ENCODE assay signal across 31 cellular contexts in the genomic region with DNA sequence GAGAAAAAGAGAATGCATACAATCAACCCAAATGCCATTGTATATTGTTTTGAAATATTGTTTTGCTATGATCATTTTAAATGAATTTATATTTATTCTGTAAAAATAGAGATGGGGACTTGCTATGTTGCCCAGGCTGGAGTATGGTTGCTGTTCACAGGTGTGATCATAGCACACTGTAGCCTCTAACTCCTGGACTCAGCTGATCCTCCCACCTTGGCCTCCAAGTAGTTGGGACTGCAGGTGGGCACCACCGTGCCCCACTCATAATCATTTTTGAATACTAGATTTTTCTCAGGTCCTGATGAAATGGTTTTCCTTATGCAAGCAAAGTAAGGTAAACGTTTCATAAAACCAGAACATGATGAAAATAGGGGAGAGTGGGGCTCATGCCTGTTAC.
"Had no signal": no experiment of that assay in that cellular context is flagged by ENCODE, and none has a peak within 500 bp of the region (broad histone marks: within the 10 kb centered on the region; RNA-seq: fewer than 3 reads in every experiment).

No MANE protein-coding gene starts in this region.

- DNase-seq: Karpas-422, Kasumi-1, MG63, MM.1S, MV-4-11, NCI-H1048, NCI-H1092, NCI-H1092 treated with DMSO at 0.1 percent for 48 hours, NCI-H1105, NCI-H1105 treated with DMSO at 0.1 percent for 48 hours, NCI-H1417 treated with DMSO at 0.1 percent for 48 hours, NCI-H1436, NCI-H1436 treated with DMSO at 0.1 percent for 48 hours, NCI-H1694, NCI-H1694 treated with DMSO at 0.1 percent for 48 hours, NCI-H187 treated with DMSO at 0.1 percent for 48 hours, NCI-H1930, NCI-H2029, NCI-H2029 treated with DMSO at 0.1 percent for 48 hours, NCI-H2081, NCI-H2081 treated with DMSO at 0.1 percent for 48 hours, NCI-H2107, NCI-H2171, NCI-H2171 treated with DMSO at 0.1 percent for 48 hours, NCI-H2227 treated with DMSO at 0.1 percent for 48 hours, NCI-H226, NCI-H446, NCI-H446 treated with DMSO at 0.1 percent for 48 hours, NCI-H510A, NCI-H510A treated with DMSO at 0.1 percent for 48 hours had no signal

- H3K27me3 ChIP-seq: MG63 had no signal

- H3K27ac ChIP-seq: KMS-11 had no signal

- H3K9ac ChIP-seq: KMS-11 had no signal

- H3K36me3 ChIP-seq: MG63 had no signal

- H3K4me2 ChIP-seq: KMS-11 had no signal

- H3K9me3 ChIP-seq: MG63 had no signal

- H3K4me3 ChIP-seq: MG63 had no signal
